ENCODE assay signal across 16 cellular contexts in genomic region chr20:2256132-2256531, GRCh38. TPM values are rescaled to one million over a fixed set of nuclear protein-coding genes. Genes with fewer than 3 reads are reported as not detected.
DNase-seq lines count a peak whose midpoint lies in the region; ATAC-seq and TF ChIP-seq lines count a peak whose summit lies in the region.
"Had no signal": no experiment of that assay in that cellular context is flagged by ENCODE, and none has a peak within 500 bp of the region (broad histone marks: within the 10 kb centered on the region; RNA-seq: fewer than 3 reads in every experiment).

No MANE protein-coding gene starts in this region.

- CTCF ChIA-PET in activated CD8-positive, alpha-beta memory T cell treated with anti-CD3 and anti-CD28 coated beads, Interleukin-2, amount 10 ng/mL, durations not matched to agents 7 days and 5 days (lab: Charles Lee): no interaction called here

- no peak overlapping the region for H3K4me2 ChIP-seq in OCI-LY3 (ENCODE audit: low read length)

- H3K36me3 Mint-ChIP-seq in activated CD8-positive, alpha-beta memory T cell treated with anti-CD3 and anti-CD28 coated beads, Interleukin-2, amount 10 ng/mL, durations not matched to agents 7 days and 5 days: no peaks in the 10 kb centered on the region
- H3K36me3 Mint-ChIP-seq: CD8-positive, alpha-beta T cell had no signal

- no peak for ATAC-seq in activated CD8-positive, alpha-beta memory T cell treated with anti-CD3 and anti-CD28 coated beads, Interleukin-2, amount 10 ng/mL, durations not matched to agents 7 days and 5 days
- ATAC-seq in mucosa of descending colon (peak; percentile 30), HG02870 (IDR thresholded peaks at IDR 0.05; ENCODE audit: unreplicated experiment) (no peak)
- ATAC-seq: CD8-positive, alpha-beta T cell; PC-3 had no signal

- no peak overlapping the region for H3K4me3 ChIP-seq in OCI-LY3 (ENCODE audit: low read length)
- no peak overlapping the region for H3K4me3 ChIP-seq in mucosa of descending colon
- H3K4me3 ChIP-seq in coronary artery: no peak overlapping the region
- H3K4me3 ChIP-seq: HAP-1 had no signal

- H2AFZ ChIP-seq in OCI-LY3 (ENCODE audit: low read depth, low read length): 0 out of 2 replicates have a peak overlapping the region, but pooled peaks have one; percentile 18

- peak overlapping the region; percentile 38 for H3K27ac Mint-ChIP-seq in activated CD8-positive, alpha-beta memory T cell treated with anti-CD3 and anti-CD28 coated beads, Interleukin-2, amount 10 ng/mL, durations not matched to agents 7 days and 5 days
- H3K27ac Mint-ChIP-seq: CD8-positive, alpha-beta T cell had no signal

- TF ChIP-seq CTCF in OCI-LY3 (IDR thresholded peaks at IDR 0.05; ENCODE audit: low read depth, low read length): no peak
- no peak for TF ChIP-seq CTCF in mucosa of descending colon (IDR thresholded peaks at IDR 0.05)
- no peak for TF ChIP-seq CTCF in coronary artery (IDR thresholded peaks at IDR 0.05)

- H3K27me3 Mint-ChIP-seq in activated CD8-positive, alpha-beta memory T cell treated with anti-CD3 and anti-CD28 coated beads, Interleukin-2, amount 10 ng/mL, durations not matched to agents 7 days and 5 days: peaks cover 14% of the 10 kb centered on the region

- no peak overlapping the region for H3K9ac ChIP-seq in OCI-LY3 (ENCODE audit: low read length)

- no peaks in the 10 kb centered on the region for H3K9me3 Mint-ChIP-seq in activated CD8-positive, alpha-beta memory T cell treated with anti-CD3 and anti-CD28 coated beads, Interleukin-2, amount 10 ng/mL, durations not matched to agents 7 days and 5 days (ENCODE audit: low read depth)
- H3K9me3 Mint-ChIP-seq: CD8-positive, alpha-beta T cell had no signal

- no peaks in the 10 kb centered on the region for H3K27me3 ChIP-seq in OCI-LY3 (ENCODE audit: low read depth, low read length)

- peaks cover 15% of the 10 kb centered on the region for H3K4me1 Mint-ChIP-seq in activated CD8-positive, alpha-beta memory T cell treated with anti-CD3 and anti-CD28 coated beads, Interleukin-2, amount 10 ng/mL, durations not matched to agents 7 days and 5 days

- H3K4me3 Mint-ChIP-seq in activated CD8-positive, alpha-beta memory T cell treated with anti-CD3 and anti-CD28 coated beads, Interleukin-2, amount 10 ng/mL, durations not matched to agents 7 days and 5 days: no peak overlapping the region
- H3K4me3 Mint-ChIP-seq: CD8-positive, alpha-beta T cell had no signal

- no peaks in the 10 kb centered on the region for H3K79me2 ChIP-seq in OCI-LY3 (ENCODE audit: low read length)

- H3K27ac ChIP-seq in OCI-LY3 (ENCODE audit: low read length) (no peak overlapping the region), coronary artery (no peak overlapping the region)

- no peaks in the 10 kb centered on the region for H3K36me3 ChIP-seq in OCI-LY3 (replicated peaks; ENCODE audit: low read depth, low read length)
- no peaks in the 10 kb centered on the region for H3K36me3 ChIP-seq in mucosa of descending colon (ENCODE audit: low read depth)
- H3K36me3 ChIP-seq: HAP-1 had no signal

- H4K20me1 ChIP-seq in OCI-LY3 (ENCODE audit: insufficient read depth, low read length): no peaks in the 10 kb centered on the region

- no peak for DNase-seq in activated CD8-positive, alpha-beta memory T cell treated with anti-CD3 and anti-CD28 coated beads, Interleukin-2, amount 10 ng/mL, durations not matched to agents 7 days and 5 days
- no peak for DNase-seq in activated CD8-positive, alpha-beta memory T cell treated with anti-CD3 and anti-CD28 coated beads, Interleukin-2, amount 50 U/mL, for 48 hours
- DNase-seq in mucosa of descending colon (no peak), ecto neural progenitor cell (ENCODE audit: low spot score) (no peak), coronary artery (ENCODE audit: low spot score) (no peak)
- DNase-seq: CD8-positive, alpha-beta T cell; DMS79; NCI-H1092; NCI-H146; NCI-H2081; NCI-H774; PC-3 had no signal

- no peaks in the 10 kb centered on the region for H3K4me1 ChIP-seq in OCI-LY3 (ENCODE audit: low read length)
- peaks cover 5% of the 10 kb centered on the region for H3K4me1 ChIP-seq in mucosa of descending colon (ENCODE audit: low read depth)
- H3K4me1 ChIP-seq: HAP-1 had no signal

- no peaks in the 10 kb centered on the region for H3K9me3 ChIP-seq in OCI-LY3 (ENCODE audit: insufficient read depth, low read length)
- H3K9me3 ChIP-seq in mucosa of descending colon: no peaks in the 10 kb centered on the region
- H3K9me3 ChIP-seq: HAP-1 had no signal

- intact Hi-C loops in mucosa of descending colon (cut with DNase I, micrococcal nuclease): no loop called here

RNA-seq across cellular contexts. Expression of gene TGM3, which starts 39.7 kb away (rescaled TPM):
- not detected for total RNA-seq in activated CD8-positive, alpha-beta memory T cell treated with anti-CD3 and anti-CD28 coated beads, Interleukin-2, amount 10 ng/mL, durations not matched to agents 7 days and 5 days
- under 1 TPM; 0.09 to 0.84 (median 0.29) TPM for total RNA-seq in mucosa of descending colon
- total RNA-seq: CD8-positive, alpha-beta T cell; G401; PC-3 had no signal
